In genomic region chr17:63634163-63634562, GRCh38 we compare ENCODE assay signal across 1 cellular context.
TF ChIP-seq lines count a peak whose summit lies in the region.

No MANE protein-coding gene starts in this region.

TF ChIP-seq in IMR-90, 13 proteins besides CTCF, POLR2A, EP300 and RAD21 (continued from another document):
- no peak for TF ChIP-seq NFE2L2 (IDR thresholded peaks at IDR 0.05; ENCODE audit: low read depth, low read length)
- TF ChIP-seq RFX5 (IDR thresholded peaks at IDR 0.05; ENCODE audit: low read depth, low read length): no peak
- no peak for TF ChIP-seq BHLHE40 (IDR thresholded peaks at IDR 0.05; ENCODE audit: low read depth, low read length)
- TF ChIP-seq, protein P1, sequence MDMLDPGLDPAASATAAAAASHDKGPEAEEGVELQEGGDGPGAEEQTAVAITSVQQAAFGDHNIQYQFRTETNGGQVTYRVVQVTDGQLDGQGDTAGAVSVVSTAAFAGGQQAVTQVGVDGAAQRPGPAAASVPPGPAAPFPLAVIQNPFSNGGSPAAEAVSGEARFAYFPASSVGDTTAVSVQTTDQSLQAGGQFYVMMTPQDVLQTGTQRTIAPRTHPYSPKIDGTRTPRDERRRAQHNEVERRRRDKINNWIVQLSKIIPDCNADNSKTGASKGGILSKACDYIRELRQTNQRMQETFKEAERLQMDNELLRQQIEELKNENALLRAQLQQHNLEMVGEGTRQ (IDR thresholded peaks at IDR 0.05; ENCODE audit: low read depth, low read length): no peak
- TF ChIP-seq CHD1 (IDR thresholded peaks at IDR 0.05; ENCODE audit: low read depth, low read length): no peak
- TF ChIP-seq CEBPB (IDR thresholded peaks at IDR 0.05; ENCODE audit: low read depth, low read length): no peak
- no peak for TF ChIP-seq SMC3 (IDR thresholded peaks at IDR 0.05; ENCODE audit: low read depth, low read length)
- no peak for TF ChIP-seq ELK1 (IDR thresholded peaks at IDR 0.05; ENCODE audit: borderline replicate concordance, low read depth, low read length)
- TF ChIP-seq MAFK (IDR thresholded peaks at IDR 0.05; ENCODE audit: low read depth, low read length): no peak
- no peak for TF ChIP-seq MXI1 (IDR thresholded peaks at IDR 0.05; ENCODE audit: borderline replicate concordance, low read depth, low read length)
- no peak for TF ChIP-seq MAZ (IDR thresholded peaks at IDR 0.05; ENCODE audit: borderline replicate concordance, low read depth, low read length)
- no peak for TF ChIP-seq FOS (IDR thresholded peaks at IDR 0.05; ENCODE audit: low read depth, low read length)
